Comparison of ENCODE assay signal across 1 cellular context in genomic region chr17:39450847-39451581, GRCh38.
TF ChIP-seq lines count a peak whose summit lies in the region.

A gene with protein sequence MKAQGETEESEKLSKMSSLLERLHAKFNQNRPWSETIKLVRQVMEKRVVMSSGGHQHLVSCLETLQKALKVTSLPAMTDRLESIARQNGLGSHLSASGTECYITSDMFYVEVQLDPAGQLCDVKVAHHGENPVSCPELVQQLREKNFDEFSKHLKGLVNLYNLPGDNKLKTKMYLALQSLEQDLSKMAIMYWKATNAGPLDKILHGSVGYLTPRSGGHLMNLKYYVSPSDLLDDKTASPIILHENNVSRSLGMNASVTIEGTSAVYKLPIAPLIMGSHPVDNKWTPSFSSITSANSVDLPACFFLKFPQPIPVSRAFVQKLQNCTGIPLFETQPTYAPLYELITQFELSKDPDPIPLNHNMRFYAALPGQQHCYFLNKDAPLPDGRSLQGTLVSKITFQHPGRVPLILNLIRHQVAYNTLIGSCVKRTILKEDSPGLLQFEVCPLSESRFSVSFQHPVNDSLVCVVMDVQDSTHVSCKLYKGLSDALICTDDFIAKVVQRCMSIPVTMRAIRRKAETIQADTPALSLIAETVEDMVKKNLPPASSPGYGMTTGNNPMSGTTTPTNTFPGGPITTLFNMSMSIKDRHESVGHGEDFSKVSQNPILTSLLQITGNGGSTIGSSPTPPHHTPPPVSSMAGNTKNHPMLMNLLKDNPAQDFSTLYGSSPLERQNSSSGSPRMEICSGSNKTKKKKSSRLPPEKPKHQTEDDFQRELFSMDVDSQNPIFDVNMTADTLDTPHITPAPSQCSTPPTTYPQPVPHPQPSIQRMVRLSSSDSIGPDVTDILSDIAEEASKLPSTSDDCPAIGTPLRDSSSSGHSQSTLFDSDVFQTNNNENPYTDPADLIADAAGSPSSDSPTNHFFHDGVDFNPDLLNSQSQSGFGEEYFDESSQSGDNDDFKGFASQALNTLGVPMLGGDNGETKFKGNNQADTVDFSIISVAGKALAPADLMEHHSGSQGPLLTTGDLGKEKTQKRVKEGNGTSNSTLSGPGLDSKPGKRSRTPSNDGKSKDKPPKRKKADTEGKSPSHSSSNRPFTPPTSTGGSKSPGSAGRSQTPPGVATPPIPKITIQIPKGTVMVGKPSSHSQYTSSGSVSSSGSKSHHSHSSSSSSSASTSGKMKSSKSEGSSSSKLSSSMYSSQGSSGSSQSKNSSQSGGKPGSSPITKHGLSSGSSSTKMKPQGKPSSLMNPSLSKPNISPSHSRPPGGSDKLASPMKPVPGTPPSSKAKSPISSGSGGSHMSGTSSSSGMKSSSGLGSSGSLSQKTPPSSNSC (N-terminal part only) (minus strand): TSS chr17:39451263. CDS start chr17:39451062, 201 bp downstream.

TF ChIP-seq in GM12878, 131 proteins besides CTCF, POLR2A, EP300 and RAD21 (continued from another document):
- TF ChIP-seq CEBPZ (IDR thresholded peaks at IDR 0.05; ENCODE audit: low read depth, low read length) (no peak), SMC3 (IDR thresholded peaks at IDR 0.05; ENCODE audit: borderline replicate concordance, low read length) (no peak), WRNIP1 (IDR thresholded peaks at IDR 0.05; ENCODE audit: borderline replicate concordance, low read depth, low read length) (no peak), NR2F1 (conservative IDR thresholded peaks at IDR 0.05) (no peak), CHD2 (IDR thresholded peaks at IDR 0.05; ENCODE audit: borderline replicate concordance, low read depth, low read length) (peak; percentile 99), NKRF (conservative IDR thresholded peaks at IDR 0.05) (no peak; the same call in 1 of the 2 replicates), TCF12 (IDR thresholded peaks at IDR 0.05; ENCODE audit: low read depth, low read length) (0 out of 2 replicates have a peak, but pooled peaks have one; percentile 34), RELB (IDR thresholded peaks at IDR 0.05; ENCODE audit: low read depth) (peak; percentile 96), IRF5 (IDR thresholded peaks at IDR 0.05; ENCODE audit: borderline replicate concordance) (peak; percentile 90), RCOR1 (conservative IDR thresholded peaks at IDR 0.05; ENCODE audit: low read depth, low read length) (peak; percentile 99; the same call in 1 of the 2 replicates), SRF (IDR thresholded peaks at IDR 0.05; ENCODE audit: low read depth in 2 of 2, low read length in 2 of 2) (no peak), E2F8 (IDR thresholded peaks at IDR 0.05; ENCODE audit: low read depth, partially characterized antibody) (no peak), IKZF2 (IDR thresholded peaks at IDR 0.05) (0 out of 4 replicates have a peak, but pooled peaks of 1 of the 2 experiments have one; percentile 18), KLF5 (IDR thresholded peaks at IDR 0.05; ENCODE audit: partially characterized antibody) (peak; percentile 12), TBL1XR1 (IDR thresholded peaks at IDR 0.05; ENCODE audit: low read depth, low read length) (no peak), TCF7 (IDR thresholded peaks at IDR 0.05; ENCODE audit: borderline replicate concordance) (peak; percentile 93), RB1 (IDR thresholded peaks at IDR 0.05; ENCODE audit: borderline replicate concordance) (peak; percentile 59; the same call in 1 of the 2 replicates), PRDM15 (CRISPR knock-in tag; IDR thresholded peaks at IDR 0.05) (no peak), ZNF274 (IDR thresholded peaks at IDR 0.05; ENCODE audit: insufficient read depth, insufficient read length) (no peak), EGR1 (IDR thresholded peaks at IDR 0.05; ENCODE audit: borderline replicate concordance in 1 of 2, low read depth in 2 of 2, low read length in 2 of 2) (peak in 1 of 2 experiments; percentile 62; a peak in 2 of 3 replicates), ZNF207 (IDR thresholded peaks at IDR 0.05; ENCODE audit: borderline replicate concordance) (0 out of 2 replicates have a peak, but pooled peaks have one; percentile 46), SPI1 (IDR thresholded peaks at IDR 0.05; ENCODE audit: borderline replicate concordance, insufficient read depth, low read depth, low read length) (peak; percentile 74), MXI1 (IDR thresholded peaks at IDR 0.05; ENCODE audit: low read depth, low read length) (peak; percentile 88), SP1 (IDR thresholded peaks at IDR 0.05; ENCODE audit: low read depth, low read length) (no peak), JUND (IDR thresholded peaks at IDR 0.05; ENCODE audit: low read depth, low read length) (no peak)
- TF ChIP-seq, protein P1, sequence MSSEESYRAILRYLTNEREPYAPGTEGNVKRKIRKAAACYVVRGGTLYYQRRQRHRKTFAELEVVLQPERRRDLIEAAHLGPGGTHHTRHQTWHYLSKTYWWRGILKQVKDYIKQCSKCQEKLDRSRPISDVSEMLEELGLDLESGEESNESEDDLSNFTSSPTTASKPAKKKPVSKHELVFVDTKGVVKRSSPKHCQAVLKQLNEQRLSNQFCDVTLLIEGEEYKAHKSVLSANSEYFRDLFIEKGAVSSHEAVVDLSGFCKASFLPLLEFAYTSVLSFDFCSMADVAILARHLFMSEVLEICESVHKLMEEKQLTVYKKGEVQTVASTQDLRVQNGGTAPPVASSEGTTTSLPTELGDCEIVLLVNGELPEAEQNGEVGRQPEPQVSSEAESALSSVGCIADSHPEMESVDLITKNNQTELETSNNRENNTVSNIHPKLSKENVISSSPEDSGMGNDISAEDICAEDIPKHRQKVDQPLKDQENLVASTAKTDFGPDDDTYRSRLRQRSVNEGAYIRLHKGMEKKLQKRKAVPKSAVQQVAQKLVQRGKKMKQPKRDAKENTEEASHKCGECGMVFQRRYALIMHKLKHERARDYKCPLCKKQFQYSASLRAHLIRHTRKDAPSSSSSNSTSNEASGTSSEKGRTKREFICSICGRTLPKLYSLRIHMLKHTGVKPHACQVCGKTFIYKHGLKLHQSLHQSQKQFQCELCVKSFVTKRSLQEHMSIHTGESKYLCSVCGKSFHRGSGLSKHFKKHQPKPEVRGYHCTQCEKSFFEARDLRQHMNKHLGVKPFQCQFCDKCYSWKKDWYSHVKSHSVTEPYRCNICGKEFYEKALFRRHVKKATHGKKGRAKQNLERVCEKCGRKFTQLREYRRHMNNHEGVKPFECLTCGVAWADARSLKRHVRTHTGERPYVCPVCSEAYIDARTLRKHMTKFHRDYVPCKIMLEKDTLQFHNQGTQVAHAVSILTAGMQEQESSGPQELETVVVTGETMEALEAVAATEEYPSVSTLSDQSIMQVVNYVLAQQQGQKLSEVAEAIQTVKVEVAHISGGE (CRISPR knock-in tag; IDR thresholded peaks at IDR 0.05), result no peak
TF ChIP-seq in GM12878: peak in this region for 38.
